Comparison of ENCODE assay signal across 17 cellular contexts in genomic region chr19:13884726-13885591, GRCh38. TPM values are rescaled to one million over a fixed set of nuclear protein-coding genes. Genes with fewer than 3 reads are reported as not detected.
DNase-seq lines count a peak whose midpoint lies in the region; ATAC-seq and TF ChIP-seq lines count a peak whose summit lies in the region.
"Had no signal": no experiment of that assay in that cellular context is flagged by ENCODE, and none has a peak within 500 bp of the region (broad histone marks: within the 10 kb centered on the region; RNA-seq: fewer than 3 reads in every experiment).

No MANE protein-coding gene starts in this region.

- ATAC-seq in body of pancreas (peak; percentile 86), HG03378 (IDR thresholded peaks at IDR 0.05; ENCODE audit: unreplicated experiment) (no peak)

- peaks cover 7% of the 10 kb centered on the region for H3K4me1 Mint-ChIP-seq in MCF 10A (ENCODE audit: insufficient read depth, unreplicated experiment)

- peak overlapping the region in 1 of 2 experiments; percentile 37 for H2BK12ac ChIP-seq in mesenchymal stem cell (ENCODE audit: low read length in 2 of 2)

- no peak overlapping the region for H4K8ac ChIP-seq in mesenchymal stem cell (ENCODE audit: low read length)

- no TSS peak for BruUV-seq in MCF 10A (replicated peaks; lab: Mats Ljungman, UMichigan)

- H3K9me3 ChIP-seq in breast epithelium (no peaks in the 10 kb centered on the region), body of pancreas (no peaks in the 10 kb centered on the region), mesenchymal stem cell (ENCODE audit: control insufficient read depth, low read length) (no peaks in the 10 kb centered on the region)
- H3K9me3 ChIP-seq: neutrophil had no signal

- H3K36me3 ChIP-seq in breast epithelium = no peaks in the 10 kb centered on the region
- H3K36me3 ChIP-seq in body of pancreas (replicated peaks in 1 of 2; ENCODE audit: insufficient read depth in 1 of 2, low read depth in 2 of 2) = no peaks in the 10 kb centered on the region
- no peaks in the 10 kb centered on the region for H3K36me3 ChIP-seq in mesenchymal stem cell (ENCODE audit: control insufficient read depth in 1 of 2, insufficient read depth in 2 of 2, low read depth in 1 of 2, low read length in 2 of 2)
- H3K36me3 ChIP-seq: neutrophil had no signal

- no peak overlapping the region for H3K27ac Mint-ChIP-seq in MCF 10A (ENCODE audit: low read depth, unreplicated experiment)

- H3K27me3 ChIP-seq in breast epithelium = no peaks in the 10 kb centered on the region
- no peaks in the 10 kb centered on the region for H3K27me3 ChIP-seq in body of pancreas
- H3K27me3 ChIP-seq in mesenchymal stem cell (ENCODE audit: control insufficient read depth in 1 of 2, insufficient read depth in 1 of 2, low read length in 2 of 2) = peaks cover 0 to 21% of the 10 kb centered on the region in 2 experiments

- H2BK15ac ChIP-seq in mesenchymal stem cell (ENCODE audit: low read depth, poor library complexity, severe bottlenecking) = peak overlapping the region; percentile 37

- peak overlapping the region in 1 of 2 experiments; percentile 18 for H3K14ac ChIP-seq in mesenchymal stem cell (ENCODE audit: low read length in 2 of 2)

- H2AFZ ChIP-seq in mesenchymal stem cell (ENCODE audit: low read depth, low read length) = no peak overlapping the region

- H3K27ac ChIP-seq in breast epithelium (peak overlapping the region; percentile 80 to 97), body of pancreas (peak overlapping the region; percentile 92 to 96 (median 94)), mesenchymal stem cell (ENCODE audit: low read length, poor library complexity, severe bottlenecking) (no peak overlapping the region)
- H3K27ac ChIP-seq: neutrophil had no signal

- no peak overlapping the region for H3K4me3 Mint-ChIP-seq in MCF 10A (ENCODE audit: unreplicated experiment)

- H2BK120ac ChIP-seq in mesenchymal stem cell (ENCODE audit: low read depth, low read length) = no peak overlapping the region

- H2BK5ac ChIP-seq in mesenchymal stem cell (ENCODE audit: low read depth, low read length, poor library complexity, severe bottlenecking) = no peak overlapping the region

- intact Hi-C loops in breast epithelium (cut with DNase I; ENCODE audit: low total_unique reads) = loop anchor here (10.0 kb wide), 1 partner anchor 190 kb away; the partner anchor contains the start of gene MISP3
- intact Hi-C loops in MCF 10A (cut with micrococcal nuclease) = loop anchor here (5.0 kb wide), 1 partner anchor 288 kb away; no protein-coding TSS in a partner anchor
- intact Hi-C loops in body of pancreas (cut with DNase I) = loop anchor here (5.0 kb wide), 1 partner anchor 187 kb away; the partner anchor contains the start of gene MISP3
- intact Hi-C loops in lower leg skin (cut with DNase I; ENCODE audit: low total_unique reads) = no loop called here

- H2AK5ac ChIP-seq in mesenchymal stem cell (ENCODE audit: low read length, severe bottlenecking) = no peak overlapping the region

- H3K4me1 ChIP-seq in breast epithelium = peaks cover 8 to 43% of the 10 kb centered on the region in 2 donors
- peaks cover 53% of the 10 kb centered on the region for H3K4me1 ChIP-seq in body of pancreas
- H3K4me1 ChIP-seq in mesenchymal stem cell (ENCODE audit: control insufficient read depth, insufficient read depth, low read depth, low read length) = peaks cover 24% of the 10 kb centered on the region

- H3K4me2 ChIP-seq in mesenchymal stem cell (ENCODE audit: low read length, poor library complexity, severe bottlenecking) = no peak overlapping the region

- H3K9me3 Mint-ChIP-seq in MCF 10A (ENCODE audit: unreplicated experiment) = no peaks in the 10 kb centered on the region

- H3K9ac ChIP-seq in mesenchymal stem cell (ENCODE audit: low read length) = no peak overlapping the region

- 15 to 22% methylated on average over 12 to 26 of the region's 26 CpGs for WGBS in body of pancreas, 2 donors
- WGBS in mesenchymal stem cell = 83% methylated on average over 21 of the region's 26 CpGs
- WGBS in lower leg skin, 2 donors = 35 to 41% methylated on average over 24 to 26 of the region's 26 CpGs

- no peaks in the 10 kb centered on the region for H3K79me1 ChIP-seq in mesenchymal stem cell (replicated peaks; ENCODE audit: low read length, poor library complexity, severe bottlenecking)

- CTCF ChIA-PET in MCF 10A (lab: Yijun Ruan, JAX) = interaction anchor here (0.6 to 1.3 kb wide), 6 partner anchors 15 to 693 kb away, joined by 3 to 4 read pairs (median 4); no protein-coding TSS in a partner anchor

- POLR2A ChIA-PET in MCF 10A (lab: Yijun Ruan, JAX) = interaction anchor here (0.8 to 1.4 kb wide), 3 partner anchors 23 to 205 kb away, joined by 4 to 5 read pairs (median 4); partner anchors contain the start of gene RFX1

- H3K27me3 Mint-ChIP-seq in MCF 10A (ENCODE audit: insufficient read depth, unreplicated experiment) = no peaks in the 10 kb centered on the region

- TF ChIP-seq POLR2A in breast epithelium (IDR thresholded peaks at IDR 0.05) (no peak), body of pancreas (IDR thresholded peaks at IDR 0.05) (peak; percentile 82 to 93 (median 91)), lower leg skin (IDR thresholded peaks at IDR 0.05) (no peak)

- TF ChIP-seq CTCF in breast epithelium (IDR thresholded peaks at IDR 0.05) = no peak
- TF ChIP-seq CTCF in MCF 10A (IDR thresholded peaks at IDR 0.05; ENCODE audit: unreplicated experiment) = no peak
- peak in 4 of 7 experiments; percentile 35 to 54 (median 43) for TF ChIP-seq CTCF in body of pancreas (IDR thresholded peaks at IDR 0.05)
- no peak for TF ChIP-seq CTCF in lower leg skin (IDR thresholded peaks at IDR 0.05)

- no peak overlapping the region for H4K91ac ChIP-seq in mesenchymal stem cell (ENCODE audit: low read length)

- H3K23ac ChIP-seq in mesenchymal stem cell (ENCODE audit: low read length in 2 of 2) = no peak overlapping the region

- H3K18ac ChIP-seq in mesenchymal stem cell (ENCODE audit: low read depth in 1 of 2, low read length in 2 of 2) = no peak overlapping the region

- H3K4ac ChIP-seq in mesenchymal stem cell (ENCODE audit: low read depth in 1 of 2, low read length in 2 of 2) = no peak overlapping the region

- DNase-seq in breast epithelium (ENCODE audit: low spot score in 2 of 2) = peak in 1 of 2 donors; percentile 76
- no peak for DNase-seq in MCF 10A (ENCODE audit: unreplicated experiment)
- DNase-seq in body of pancreas = peak; percentile 92 to 97 (median 95)
- no peak for DNase-seq in mesenchymal stem cell
- no peak for DNase-seq in UCSD-AML1 (lab: John Stamatoyannopoulos, UW; ENCODE audit: unreplicated experiment)
- no peak for DNase-seq in lower leg skin (ENCODE audit: low spot score in 2 of 2)
- DNase-seq in hippocampal formation (lab: John Stamatoyannopoulos, UW) = no peak
- DNase-seq: activated naive CD4-positive, alpha-beta T cell; DMS 273 treated with DMSO at 0.1 percent for 48 hours; head of caudate nucleus; NCI-H1694; NCI-H774; SHP77 had no signal

- no peaks in the 10 kb centered on the region for H3K36me3 Mint-ChIP-seq in MCF 10A (ENCODE audit: insufficient read depth, unreplicated experiment)

- peak overlapping the region in 2 of 3 donors; percentile 25 to 36 for H3K4me3 ChIP-seq in breast epithelium
- no peak overlapping the region for H3K4me3 ChIP-seq in body of pancreas
- no peak overlapping the region for H3K4me3 ChIP-seq in mesenchymal stem cell (ENCODE audit: insufficient read depth in 1 of 2, low read depth in 1 of 2, low read length in 2 of 2)
- H3K4me3 ChIP-seq in lower leg skin (ENCODE audit: low read depth, poor library complexity, severe bottlenecking) = no peak overlapping the region

RNA-seq across cellular contexts. Expression of gene NANOS3, which starts 8.0 kb away (rescaled TPM):
- not detected for total RNA-seq in breast epithelium
- not detected in 2 replicates for total RNA-seq in MCF 10A (2022)
- total RNA-seq in body of pancreas = not detected
- 1.4 TPM for polyA plus RNA-seq in mesenchymal stem cell (2013, experiment 1 of 2)
- 3.1 TPM for polyA plus RNA-seq in mesenchymal stem cell (2013, experiment 2 of 2)
- not detected for total RNA-seq in lower leg skin
- total RNA-seq: liver had no signal
- polyA plus RNA-seq: liver had no signal

RNA-seq across cellular contexts. Expression of gene BRME1, which starts 21.0 kb away (rescaled TPM):
- 1 to 10 TPM; 1.3 to 6.3 (median 1.6) TPM for total RNA-seq in breast epithelium
- 0.75 and 1.8 TPM in 2 replicates for total RNA-seq in MCF 10A (2022)
- total RNA-seq in body of pancreas = 1 to 10 TPM; 3.0 to 4.9 TPM
- 0.22 TPM for polyA plus RNA-seq in mesenchymal stem cell (2013, experiment 1 of 2)
- 0.22 TPM for polyA plus RNA-seq in mesenchymal stem cell (2013, experiment 2 of 2)
- total RNA-seq in lower leg skin = 10 to 100 TPM in 1 of 4 donors, 1 to 10 TPM in 3; 2.3 to 11.8 (median 5.7) TPM

RNA-seq across cellular contexts. Expression of gene CC2D1A, which starts 21.0 kb away (rescaled TPM):
- total RNA-seq in breast epithelium = 10 to 100 TPM; 16.6 to 50.1 (median 43.6) TPM
- 36.7 and 37.1 TPM in 2 replicates for total RNA-seq in MCF 10A (2022)
- 10 to 100 TPM; 35.5 to 52.1 TPM for total RNA-seq in body of pancreas
- 15.2 TPM for polyA plus RNA-seq in mesenchymal stem cell (2013, experiment 1 of 2)
- 15.0 TPM for polyA plus RNA-seq in mesenchymal stem cell (2013, experiment 2 of 2)
- total RNA-seq in lower leg skin = 100 to 1,000 TPM in 1 of 4 donors, 10 to 100 TPM in 3; 48.9 to 104 (median 54.8) TPM

RNA-seq across cellular contexts. Expression of gene PODNL1, which starts 53.3 kb away (rescaled TPM):
- 1 to 10 TPM in 2 of 3 donors, under 1 TPM in 1; 0.80 to 8.8 (median 2.3) TPM for total RNA-seq in breast epithelium
- 0.25 and 0.51 TPM in 2 replicates for total RNA-seq in MCF 10A (2022)
- total RNA-seq in body of pancreas = under 1 TPM in 1 of 2 donors, not detected in 1; 0.66 TPM
- polyA plus RNA-seq in mesenchymal stem cell (2013, experiment 1 of 2) = 4.7 TPM
- 3.7 TPM for polyA plus RNA-seq in mesenchymal stem cell (2013, experiment 2 of 2)
- 1 to 10 TPM; 5.2 to 8.2 (median 6.4) TPM for total RNA-seq in lower leg skin
- total RNA-seq: liver, temporal lobe had no signal

Comparison
In these comparisons a context has a peak if more than half of its experiments do, and no peak if none do; other contexts are left out.
1. DNase-seq: peak in body of pancreas (4 of 4); none in MCF 10A (single experiment), mesenchymal stem cell (single experiment), UCSD-AML1 (single experiment), lower leg skin (0 of 2) and hippocampal formation (0 of 2).
2. H3K4me3 ChIP-seq: peak in breast epithelium (2 of 3); none in body of pancreas (0 of 2), mesenchymal stem cell (0 of 2) and lower leg skin (single experiment).
3. CTCF ChIP-seq: peak in body of pancreas (4 of 7); none in breast epithelium (0 of 3), MCF 10A (single experiment) and lower leg skin (0 of 3).
4. POLR2A ChIP-seq: peak in body of pancreas (3 of 3); none in breast epithelium (single experiment) and lower leg skin (0 of 2).